In genomic region chr4:1249731-1250526, GRCh38 we compare ENCODE assay signal across 8 cellular contexts. TPM values are rescaled to one million over a fixed set of nuclear protein-coding genes. Genes with fewer than 3 reads are reported as not detected.
DNase-seq lines count a peak whose midpoint lies in the region; ATAC-seq, FAIRE-seq and TF ChIP-seq lines count a peak whose summit lies in the region.

No MANE protein-coding gene starts in this region.

- H3K9ac ChIP-seq in endothelial cell of umbilical vein (replicated peaks; ENCODE audit: extremely low read depth, insufficient read depth, low read length), result peak overlapping the region; percentile 85

- POLR2A ChIA-PET in endothelial cell of umbilical vein (lab: Charles Lee), result interaction anchor here (1.2 to 2.1 kb wide), 3 partner anchors 16 to 97 kb away, joined by 3 to 5 read pairs (median 4); partner anchors contain the start of gene UVSSA

- H3K36me3 Mint-ChIP-seq in naive B cell, result no peaks in the 10 kb centered on the region

- dilution Hi-C loops in endothelial cell of umbilical vein (cut with MboI; ENCODE audit: extremely low pct_ligation_motif_present, low sequenced_read_pairs), result no loop called here

- no peaks in the 10 kb centered on the region for H3K36me3 ChIP-seq in endothelial cell of umbilical vein (ENCODE audit: control insufficient read depth in 2 of 2, extremely low read depth in 1 of 2, insufficient read depth in 2 of 2, low read length in 2 of 2)
- H3K36me3 ChIP-seq in suprapubic skin, result no peaks in the 10 kb centered on the region

- H3K9me3 ChIP-seq in endothelial cell of umbilical vein (replicated peaks; ENCODE audit: control insufficient read depth, insufficient read depth, low read length) (no peaks in the 10 kb centered on the region), suprapubic skin (no peaks in the 10 kb centered on the region)

- TSS peak; percentile 45 for BruUV-seq in endothelial cell of umbilical vein (replicated peaks; lab: Mats Ljungman, UMichigan)

- TF ChIP-seq CTCF in endothelial cell of umbilical vein (IDR thresholded peaks at IDR 0.05; ENCODE audit: extremely low read depth in 1 of 2, insufficient read depth in 1 of 2, low read depth in 1 of 2, low read length in 2 of 2) (no peak), suprapubic skin (IDR thresholded peaks at IDR 0.05) (no peak)

- H3K27ac ChIP-seq in endothelial cell of umbilical vein (ENCODE audit: insufficient read depth, low read depth, low read length), result peak overlapping the region; percentile 77
- peak overlapping the region; percentile 97 for H3K27ac ChIP-seq in suprapubic skin

- peak overlapping the region; percentile 75 for H3K4me2 ChIP-seq in endothelial cell of umbilical vein (ENCODE audit: insufficient read depth, low read length)

- peaks cover 42 to 64% (median 62%) of the 10 kb centered on the region in 3 donors for H3K4me1 Mint-ChIP-seq in naive B cell

- WGBS in suprapubic skin, result 21% methylated on average over 32 of the region's 39 CpGs

- FAIRE-seq in endothelial cell of umbilical vein (lab: Jason Lieb, UNC), result peak; percentile 68

- H3K27me3 ChIP-seq in endothelial cell of umbilical vein (ENCODE audit: control insufficient read depth in 2 of 2, insufficient read depth in 2 of 2, low read length in 2 of 2) (no peaks in the 10 kb centered on the region), suprapubic skin (no peaks in the 10 kb centered on the region)

- H3K4me1 ChIP-seq in endothelial cell of umbilical vein (ENCODE audit: control insufficient read depth, extremely low read depth, insufficient read depth, low read length) (peaks cover 18% of the 10 kb centered on the region), suprapubic skin (peaks cover 43% of the 10 kb centered on the region)

- H3K9me3 Mint-ChIP-seq in naive B cell, result peaks cover 0 to 4% (median 0%) of the 10 kb centered on the region in 7 donors

- peak; percentile 3 for ATAC-seq in GM19025 (IDR thresholded peaks at IDR 0.05; ENCODE audit: low read depth, unreplicated experiment)
- peak; percentile 3 for ATAC-seq in HG03565 (IDR thresholded peaks at IDR 0.05; ENCODE audit: unreplicated experiment)
- peak; percentile 21 to 26 for ATAC-seq in naive B cell (ENCODE audit: low read depth in 2 of 2)

- DNase-seq in AG08395 (ENCODE audit: low spot score) (peak; percentile 65), endothelial cell of umbilical vein (ENCODE audit: low read depth, low spot score) (peak; percentile 6), naive B cell (peak; percentile 59), suprapubic skin (ENCODE audit: low spot score in 2 of 2) (peak; percentile 77 to 78), NCI-H1694 treated with DMSO at 0.1 percent for 48 hours (lab: John Stamatoyannopoulos, UW) (no peak)
- DNase-seq in activated CD4-positive, alpha-beta T cell treated with anti-CD3 and anti-CD28 coated beads, Interleukin-2, amount 50 U/mL, for 1 hour, result peak; percentile 41

- peak overlapping the region; percentile 91 to 98 (median 95) for H3K27ac Mint-ChIP-seq in naive B cell

- no peaks in the 10 kb centered on the region for H3K9me1 ChIP-seq in endothelial cell of umbilical vein (replicated peaks; ENCODE audit: control insufficient read depth, extremely low read depth, insufficient read depth, low read length)

- H3K4me3 Mint-ChIP-seq in naive B cell, result peak overlapping the region; percentile 86 to 98 (median 92)

- no peaks in the 10 kb centered on the region for H4K20me1 ChIP-seq in endothelial cell of umbilical vein (replicated peaks; ENCODE audit: control insufficient read depth, extremely low read depth, insufficient read depth, low read length)

- intact Hi-C loops in endothelial cell of umbilical vein (cut with micrococcal nuclease), result loop anchor here (1.0 kb wide), 1 partner anchor 96 kb away; no protein-coding TSS in a partner anchor

- H3K27me3 Mint-ChIP-seq in naive B cell, result no peaks in the 10 kb centered on the region

- CTCF ChIA-PET in endothelial cell of umbilical vein (lab: Charles Lee), result interaction anchor here (1.4 to 2.0 kb wide), 3 partner anchors 19 to 96 kb away, joined by 4 to 7 read pairs (median 6); partner anchors contain the start of gene UVSSA

- no peak for TF ChIP-seq POLR2A in endothelial cell of umbilical vein (IDR thresholded peaks at IDR 0.05; ENCODE audit: low read depth, low read length)
- TF ChIP-seq POLR2A in suprapubic skin (IDR thresholded peaks at IDR 0.05), result no peak

- peak overlapping the region; percentile 56 to 63 (median 58) for H3K4me3 ChIP-seq in endothelial cell of umbilical vein (replicated peaks in 1 of 3; ENCODE audit: insufficient read depth in 1 of 3, low read depth in 1 of 3, low read length in 3 of 3)
- H3K4me3 ChIP-seq in suprapubic skin, result peak overlapping the region; percentile 96

- no peak for TF ChIP-seq EP300 in suprapubic skin (IDR thresholded peaks at IDR 0.05)

- peak overlapping the region; percentile 3 for H2AFZ ChIP-seq in endothelial cell of umbilical vein (ENCODE audit: low read depth, low read length)

- peaks cover 39% of the 10 kb centered on the region for H3K79me2 ChIP-seq in endothelial cell of umbilical vein (ENCODE audit: control insufficient read depth, insufficient read depth, low read length)

TF ChIP-seq in endothelial cell of umbilical vein, 7 proteins besides CTCF, POLR2A, EP300 and RAD21:
- TF ChIP-seq GATA2 (IDR thresholded peaks at IDR 0.05; ENCODE audit: insufficient read depth, insufficient read length, low read depth, low read length) (no peak), POLR2AphosphoS5 (IDR thresholded peaks at IDR 0.05; ENCODE audit: insufficient read depth, low read depth, low read length) (no peak), EZH2 (IDR thresholded peaks at IDR 0.05; ENCODE audit: borderline replicate concordance, low read depth, low read length, severe bottlenecking) (no peak), JUN (IDR thresholded peaks at IDR 0.05; ENCODE audit: borderline replicate concordance, insufficient read depth, insufficient read length, low read depth) (no peak), MYC (IDR thresholded peaks at IDR 0.05; ENCODE audit: low read depth, low read length) (no peak), FOS (IDR thresholded peaks at IDR 0.05; ENCODE audit: borderline replicate concordance, insufficient read depth, low read length) (no peak)
- TF ChIP-seq, protein P1, sequence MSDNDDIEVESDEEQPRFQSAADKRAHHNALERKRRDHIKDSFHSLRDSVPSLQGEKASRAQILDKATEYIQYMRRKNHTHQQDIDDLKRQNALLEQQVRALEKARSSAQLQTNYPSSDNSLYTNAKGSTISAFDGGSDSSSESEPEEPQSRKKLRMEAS (IDR thresholded peaks at IDR 0.05; ENCODE audit: insufficient read depth, insufficient read length), result no peak

RNA-seq across cellular contexts. Expression of gene CTBP1, which starts 1.0 kb away (rescaled TPM):
- 155 and 165 TPM in 2 replicates for total RNA-seq in endothelial cell of umbilical vein
- 167 and 314 TPM in 2 replicates for polyA plus RNA-seq in endothelial cell of umbilical vein
- polyA plus RNA-seq in endothelial cell of umbilical vein (2011; cell fraction: cytosol; rRNA removed), result 124 and 169 TPM in 2 replicates
- 196 and 256 TPM in 2 replicates for polyA plus RNA-seq in endothelial cell of umbilical vein (2011; cell fraction: nucleus; rRNA removed)
- 85.0 and 104 TPM in 2 replicates for polyA plus RNA-seq in endothelial cell of umbilical vein (2012)
- polyA minus RNA-seq in endothelial cell of umbilical vein, result 116 and 118 TPM in 2 replicates
- polyA minus RNA-seq in endothelial cell of umbilical vein (2011; cell fraction: cytosol; rRNA and poly(A)+ RNA removed), result 109 TPM
- 50.4 and 95.0 TPM in 2 replicates for polyA minus RNA-seq in endothelial cell of umbilical vein (2011; cell fraction: nucleus; rRNA and poly(A)+ RNA removed)
- polyA plus RNA-seq in naive B cell (ENCODE audit: low read depth in 6 of 6), result 10 to 100 TPM; 46.4 to 98.8 (median 79.8) TPM
- 100 to 1,000 TPM; 145 to 255 (median 181) TPM for total RNA-seq in suprapubic skin

RNA-seq across cellular contexts. Expression of gene MAEA, which starts 39.8 kb away (rescaled TPM):
- total RNA-seq in endothelial cell of umbilical vein (66.0 and 66.6 TPM in 2 replicates), suprapubic skin (100 to 1,000 TPM in 1 of 4 donors, 10 to 100 TPM in 3; 58.7 to 112 (median 69.5) TPM)
- polyA plus RNA-seq in endothelial cell of umbilical vein (108 and 116 TPM in 2 replicates), naive B cell (ENCODE audit: low read depth in 6 of 6) (10 to 100 TPM; 45.7 to 72.6 (median 57.1) TPM)
- polyA plus RNA-seq in endothelial cell of umbilical vein (2011; cell fraction: cytosol; rRNA removed), result 76.2 and 86.7 TPM in 2 replicates
- polyA plus RNA-seq in endothelial cell of umbilical vein (2011; cell fraction: nucleus; rRNA removed), result 147 and 154 TPM in 2 replicates
- 44.7 and 52.0 TPM in 2 replicates for polyA plus RNA-seq in endothelial cell of umbilical vein (2012)
- polyA minus RNA-seq in endothelial cell of umbilical vein, result 59.6 and 76.9 TPM in 2 replicates
- 33.8 TPM for polyA minus RNA-seq in endothelial cell of umbilical vein (2011; cell fraction: cytosol; rRNA and poly(A)+ RNA removed)
- 40.5 and 65.3 TPM in 2 replicates for polyA minus RNA-seq in endothelial cell of umbilical vein (2011; cell fraction: nucleus; rRNA and poly(A)+ RNA removed)
